In genomic region chr9:69431777-69432176, GRCh38 we compare ENCODE assay signal across 23 cellular contexts.
DNase-seq lines count a peak whose midpoint lies in the region; ATAC-seq, FAIRE-seq and TF ChIP-seq lines count a peak whose summit lies in the region.
"Had no signal": no experiment of that assay in that cellular context is flagged by ENCODE, and none has a peak within 500 bp of the region (broad histone marks: within the 10 kb centered on the region; RNA-seq: fewer than 3 reads in every experiment).

No MANE protein-coding gene starts in this region.

- no peaks in the 10 kb centered on the region for H3K36me3 ChIP-seq in GM12878 (ENCODE audit: control insufficient read depth in 2 of 2, insufficient read depth in 2 of 2, low read length in 1 of 2)
- no peaks in the 10 kb centered on the region for H3K36me3 ChIP-seq in small intestine (ENCODE audit: control insufficient read depth in 2 of 2, insufficient read depth in 2 of 2, low read length in 2 of 2)
- H3K36me3 ChIP-seq: Peyer's patch, SJCRH30 had no signal

- no peaks in the 10 kb centered on the region for H4K20me1 ChIP-seq in GM12878 (ENCODE audit: control insufficient read depth, insufficient read depth)

- no peak for TF ChIP-seq POLR2A in GM12878 (IDR thresholded peaks at IDR 0.05; ENCODE audit: low read depth, low read length)

- peaks cover 14% of the 10 kb centered on the region for H3K9me3 Mint-ChIP-seq in nephron progenitor cell
- H3K9me3 Mint-ChIP-seq: CD8-positive, alpha-beta T cell; HFFc6 had no signal

- no peak overlapping the region for H3K4me2 ChIP-seq in GM12878 (ENCODE audit: control insufficient read depth, insufficient read depth)

- H3K27ac Mint-ChIP-seq in nephron progenitor cell, result peak overlapping the region; percentile 34
- H3K27ac Mint-ChIP-seq: CD8-positive, alpha-beta T cell; HFFc6 had no signal

- no peak for TF ChIP-seq CTCF in GM12878 (IDR thresholded peaks at IDR 0.05 in 2 of 3, conservative IDR thresholded peaks at IDR 0.05 in 1 of 3; ENCODE audit: control insufficient read depth in 2 of 3, extremely low read depth in 1 of 3, insufficient read depth in 1 of 3, low read depth in 3 of 3, low read length in 3 of 3)
- TF ChIP-seq CTCF in nephron progenitor cell (IDR thresholded peaks at IDR 0.05), result no peak

- H2AFZ ChIP-seq in GM12878 (ENCODE audit: control insufficient read depth, low read depth, low read length), result no peak overlapping the region

- no peak for ATAC-seq in GM12878
- no peak for ATAC-seq in GM18517 (IDR thresholded peaks at IDR 0.05; ENCODE audit: unreplicated experiment)
- ATAC-seq: CD8-positive, alpha-beta T cell had no signal

- CTCF ChIA-PET in HEK293T (lab: Yijun Ruan, JAX) (no interaction called here), GM12878 (lab: Yijun Ruan, JAX) (no interaction called here)

- H3K27ac ChIP-seq in GM12878 (ENCODE audit: control insufficient read depth, insufficient read depth) (no peak overlapping the region), small intestine (ENCODE audit: low read depth in 1 of 2, low read length in 1 of 2) (no peak overlapping the region)
- H3K27ac ChIP-seq: Peyer's patch, SJCRH30 had no signal

- no peak overlapping the region for H3K4me3 Mint-ChIP-seq in nephron progenitor cell
- H3K4me3 Mint-ChIP-seq: CD8-positive, alpha-beta T cell; HFFc6 had no signal

- no peaks in the 10 kb centered on the region for H3K36me3 Mint-ChIP-seq in nephron progenitor cell (ENCODE audit: low read depth)
- H3K36me3 Mint-ChIP-seq: CD8-positive, alpha-beta T cell had no signal

- H3K9me3 ChIP-seq in GM12878 (replicated peaks; ENCODE audit: control insufficient read depth, insufficient read depth, low read length) (no peaks in the 10 kb centered on the region), small intestine (ENCODE audit: control insufficient read depth, low read depth) (no peaks in the 10 kb centered on the region)
- H3K9me3 ChIP-seq: Peyer's patch had no signal

- TF ChIP-seq RAD21 in GM12878 (IDR thresholded peaks at IDR 0.05; ENCODE audit: insufficient read depth, low read depth, low read length), result no peak

- no peak overlapping the region for H3K9ac ChIP-seq in GM12878 (ENCODE audit: control insufficient read depth, insufficient read depth, low read length)

- DNase-seq in NK-92 treated with Interleukin-12 subunit alpha and Interleukin-12 subunit beta, amount 100 ng/mL, for 24 hours (lab: John Stamatoyannopoulos, UW), result peak; percentile 2
- DNase-seq in NK-92 (lab: John Stamatoyannopoulos, UW; ENCODE audit: unreplicated experiment) (no peak), HEK293T (ENCODE audit: extremely low spot score) (no peak), GM12878 (ENCODE audit: low read depth, low spot score) (no peak), nephron progenitor cell (no peak), NCI-H1694 treated with DMSO at 0.1 percent for 48 hours (lab: John Stamatoyannopoulos, UW) (no peak), small intestine (no peak)
- DNase-seq: AML-193; C1 segment of cervical spinal cord; CD8-positive, alpha-beta T cell; GDM1; HFFc6; KG1; NCI-H1092; NCI-H1436; NCI-H2029; NCI-H510A treated with DMSO at 0.1 percent for 48 hours; NCI-H748 treated with DMSO at 0.1 percent for 48 hours; Peyer's patch; SJCRH30 had no signal

- H3K27me3 ChIP-seq in GM12878 (replicated peaks in 1 of 2; ENCODE audit: control insufficient read depth in 2 of 2, insufficient read depth in 2 of 2, low read length in 1 of 2) (peaks cover 0 to 3% of the 10 kb centered on the region in 2 experiments; a peak in 2 of 4 replicates), small intestine (ENCODE audit: control insufficient read depth in 2 of 2, insufficient read depth in 2 of 2, low read length in 2 of 2) (no peaks in the 10 kb centered on the region)
- H3K27me3 ChIP-seq: Peyer's patch, SJCRH30 had no signal

- in situ Hi-C loops in GM12878 (cut with MboI), result no loop called here

- TF ChIP-seq EP300 in GM12878 (IDR thresholded peaks at IDR 0.05; ENCODE audit: borderline replicate concordance in 1 of 2, control insufficient read depth in 1 of 2, low read depth in 2 of 2, low read length in 2 of 2), result no peak

- no peak overlapping the region for H3K4me3 ChIP-seq in GM12878
- H3K4me3 ChIP-seq in small intestine (ENCODE audit: low read depth in 1 of 2, low read length in 2 of 2), result no peak overlapping the region
- H3K4me3 ChIP-seq: Peyer's patch, SJCRH30 had no signal

- H3K79me2 ChIP-seq in GM12878 (ENCODE audit: control insufficient read depth, insufficient read depth, low read length), result no peaks in the 10 kb centered on the region

- SMC1A ChIA-PET in GM12878 (lab: Charles Lee; ENCODE audit: uncharacterized antibody, unreplicated experiment), result interaction anchor here (1.0 kb wide), 1 partner anchor 127 kb away, joined by 3 read pairs; no protein-coding TSS in a partner anchor

- POLR2A ChIA-PET in HEK293T (lab: Yijun Ruan, JAX), result no interaction called here
- POLR2A ChIA-PET in GM12878 (lab: Charles Lee), result no interaction called here

- 0% methylated on average over 1 of the region's 1 CpG for WGBS in GM12878 (ENCODE audit: insufficient coverage, insufficient replicate concordance, low lambda C conversion rate, missing lambda C conversion rate)
- 61 to 88% (median 81%) methylated on average over 1 of the region's 1 CpG for WGBS in small intestine, 3 donors

- peaks cover 11% of the 10 kb centered on the region for H3K27me3 Mint-ChIP-seq in nephron progenitor cell (ENCODE audit: low read depth, poor library complexity)

- no peaks in the 10 kb centered on the region for H3K4me1 ChIP-seq in GM12878 (ENCODE audit: control insufficient read depth, insufficient read depth, low read length)
- H3K4me1 ChIP-seq in small intestine (ENCODE audit: control insufficient read depth in 2 of 2, insufficient read depth in 1 of 2, low read depth in 1 of 2, low read length in 1 of 2), result no peaks in the 10 kb centered on the region
- H3K4me1 ChIP-seq: Peyer's patch, SJCRH30 had no signal

- FAIRE-seq in GM12878 (lab: Jason Lieb, UNC) (peak; percentile 27), small intestine (lab: Jason Lieb, UNC) (no peak)
- FAIRE-seq: GM19239, H54 had no signal

- H3K4me1 Mint-ChIP-seq in nephron progenitor cell, result peaks cover 31% of the 10 kb centered on the region

- no TSS peak for BruUV-seq in GM12878 (replicated peaks; lab: Mats Ljungman, UMichigan)

- intact Hi-C loops in GM12878 (cut with micrococcal nuclease; ENCODE audit: unreplicated experiment), result no loop called here

- RAD21 ChIA-PET in GM12878 (lab: Charles Lee; ENCODE audit: unreplicated experiment), result interaction anchor here (1.1 kb wide), 1 partner anchor 9 kb away, joined by 4 read pairs; no protein-coding TSS in a partner anchor

TF ChIP-seq in HEK293T, 16 proteins besides CTCF, POLR2A, EP300 and RAD21:
- TF ChIP-seq FOXK2 (IDR thresholded peaks at IDR 0.05), result no peak
- no peak for TF ChIP-seq SUZ12 (IDR thresholded peaks at IDR 0.05)
- peak; percentile 100 for TF ChIP-seq PKNOX1 (IDR thresholded peaks at IDR 0.05)
- TF ChIP-seq CTBP1 (IDR thresholded peaks at IDR 0.05; ENCODE audit: borderline replicate concordance), result peak; percentile 95
- TF ChIP-seq TARDBP (IDR thresholded peaks at IDR 0.05), result no peak
- TF ChIP-seq NFRKB (IDR thresholded peaks at IDR 0.05), result no peak
- TF ChIP-seq FOXM1 (IDR thresholded peaks at IDR 0.05; ENCODE audit: borderline replicate concordance), result no peak
- TF ChIP-seq ELF4 (IDR thresholded peaks at IDR 0.05), result no peak
- no peak for TF ChIP-seq ZNF384 (IDR thresholded peaks at IDR 0.05)
- TF ChIP-seq LEF1 (IDR thresholded peaks at IDR 0.05; ENCODE audit: borderline replicate concordance), result peak; percentile 96
- TF ChIP-seq FOXA1 (IDR thresholded peaks at IDR 0.05), result no peak
- TF ChIP-seq BHLHE40 (IDR thresholded peaks at IDR 0.05; ENCODE audit: borderline replicate concordance), result no peak
- no peak for TF ChIP-seq ARNT (IDR thresholded peaks at IDR 0.05)
- TF ChIP-seq SP1 (IDR thresholded peaks at IDR 0.05), result no peak
- TF ChIP-seq HDGF (IDR thresholded peaks at IDR 0.05; ENCODE audit: borderline replicate concordance), result no peak
- TF ChIP-seq L3MBTL2 (conservative IDR thresholded peaks at IDR 0.05), result no peak

TF ChIP-seq in GM12878, 131 proteins besides CTCF, POLR2A, EP300 and RAD21:
- TF ChIP-seq PKNOX1 (IDR thresholded peaks at IDR 0.05) (peak; percentile 89), GABPA (IDR thresholded peaks at IDR 0.05; ENCODE audit: low read depth) (no peak), SMARCA5 (IDR thresholded peaks at IDR 0.05) (no peak), RFX5 (IDR thresholded peaks at IDR 0.05; ENCODE audit: low read depth, low read length) (no peak), RELB (IDR thresholded peaks at IDR 0.05; ENCODE audit: low read depth) (no peak)
TF ChIP-seq in GM12878: peak in this region for 1.
